Comparison of ENCODE assay signal across 24 cellular contexts in genomic region chr15:39341238-39341637, GRCh38.
"Had no signal": no experiment of that assay in that cellular context is flagged by ENCODE, and none has a peak within 500 bp of the region (broad histone marks: within the 10 kb centered on the region; RNA-seq: fewer than 3 reads in every experiment).

No MANE protein-coding gene starts in this region.

- H3K27me3 ChIP-seq: brain microvascular endothelial cell, Peyer's patch, SJCRH30 had no signal

- ATAC-seq: activated CD8-positive, alpha-beta T cell treated with anti-CD3 and anti-CD28 coated beads for 36 hours; activated T-cell treated with anti-CD3 and anti-CD28 coated beads, Interleukin-2, amount 50 U/mL, for 72 hours; K562 had no signal

- FAIRE-seq: K562 had no signal

- H3K4me1 ChIP-seq: Peyer's patch, SJCRH30 had no signal

- H3K36me3 ChIP-seq: brain microvascular endothelial cell, Peyer's patch, SJCRH30 had no signal

- H3K9me3 ChIP-seq: Peyer's patch, SJCRH30 had no signal

- DNase-seq: activated CD4-positive, CD25-positive, alpha-beta regulatory T cell; activated CD8-positive, alpha-beta memory T cell treated with anti-CD3 and anti-CD28 coated beads, Interleukin-2, amount 50 U/mL, for 4 hours; activated CD8-positive, alpha-beta T cell treated with anti-CD3 and anti-CD28 coated beads for 36 hours; activated gamma-delta T cell treated with Interleukin-2 at 50 U/mL for 16 hours; activated naive CD4-positive, alpha-beta T cell treated with anti-CD3 and anti-CD28 coated beads, Interleukin-2, amount 10 ng/mL, durations not matched to agents 7 days and 5 days; activated naive CD8-positive, alpha-beta T cell treated with anti-CD3 and anti-CD28 coated beads for 36 hours; activated T-cell treated with anti-CD3 and anti-CD28 coated beads, Interleukin-2, amount 50 U/mL, for 72 hours; brain microvascular endothelial cell; Karpas-422; MM.1S; NCI-H1105; NCI-H1436; NCI-H1694 treated with DMSO at 0.1 percent for 48 hours; NCI-H2029 treated with DMSO at 0.1 percent for 48 hours; NCI-H345; NCI-H510A; NCI-H526 treated with DMSO at 0.1 percent for 48 hours; Peyer's patch; Right ventricle myocardium superior; SJCRH30; SK-N-SH; SW 1271 had no signal

- H3K4me3 ChIP-seq: K562, Peyer's patch, SJCRH30 had no signal

- H3K27ac ChIP-seq: brain microvascular endothelial cell, Peyer's patch, RWPE1, SJCRH30 had no signal
